ENCODE assay signal across 15 cellular contexts in the genomic region with DNA sequence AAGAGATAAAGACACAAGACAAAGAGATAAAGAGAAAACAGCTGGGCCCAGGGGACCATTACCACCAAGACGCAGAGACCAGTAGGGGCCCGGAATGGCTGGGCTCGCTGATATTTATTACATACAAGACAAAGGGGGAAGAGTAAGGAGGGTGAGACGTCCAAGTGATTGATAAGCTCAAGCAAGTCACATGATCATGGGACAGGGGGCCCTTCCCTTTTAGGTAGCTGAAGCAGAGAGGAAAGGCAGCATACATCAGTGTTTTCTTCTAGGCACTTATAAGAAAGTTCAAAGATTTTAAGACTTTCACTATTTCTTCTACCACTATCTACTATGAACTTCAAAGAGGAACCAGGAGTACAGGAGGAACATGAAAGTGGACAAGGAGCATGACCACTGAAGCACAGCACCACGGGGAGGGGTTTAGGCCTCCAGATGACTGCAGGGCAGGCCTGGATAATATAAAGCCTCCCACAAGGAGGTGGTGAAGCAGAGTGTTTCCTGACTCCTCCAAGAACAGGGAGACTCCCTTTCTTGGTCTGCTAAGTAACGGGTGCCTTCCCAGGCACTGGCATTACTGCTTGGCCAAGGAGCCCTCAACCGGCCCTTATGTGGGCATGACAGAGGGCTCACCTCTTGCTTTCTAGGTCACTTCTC.
DNase-seq lines count a peak whose midpoint lies in the region; ATAC-seq and TF ChIP-seq lines count a peak whose summit lies in the region.
"Had no signal": no experiment of that assay in that cellular context is flagged by ENCODE, and none has a peak within 500 bp of the region (broad histone marks: within the 10 kb centered on the region; RNA-seq: fewer than 3 reads in every experiment).

No MANE protein-coding gene starts in this region.

- H3K9ac ChIP-seq in smooth muscle cell (ENCODE audit: low read depth): no peak overlapping the region

- H2AFZ ChIP-seq in smooth muscle cell (ENCODE audit: low read depth): no peak overlapping the region

- H3K79me2 ChIP-seq in smooth muscle cell (ENCODE audit: low read depth): no peaks in the 10 kb centered on the region

- H3F3A ChIP-seq in smooth muscle cell (ENCODE audit: low read depth): peaks cover 10% of the 10 kb centered on the region

- intact Hi-C loops in adrenal gland (cut with DNase I): no loop called here

- no peak for TF ChIP-seq POLR2A in adrenal gland (IDR thresholded peaks at IDR 0.05)

- H3K27ac ChIP-seq in mesodermal cell (ENCODE audit: low read depth, low read length, severe bottlenecking): peak overlapping the region; percentile 31
- no peak overlapping the region for H3K27ac ChIP-seq in smooth muscle cell (ENCODE audit: low read depth)
- no peak overlapping the region for H3K27ac ChIP-seq in adrenal gland
- H3K27ac ChIP-seq: coronary artery, neutrophil, SJCRH30, VCaP had no signal

- ATAC-seq in HG02678 (IDR thresholded peaks at IDR 0.05; ENCODE audit: unreplicated experiment) (no peak), GM21529 (IDR thresholded peaks at IDR 0.05; ENCODE audit: unreplicated experiment) (no peak)

- 78 to 86% methylated on average over 4 of the region's 7 CpGs for WGBS in mesodermal cell (ENCODE audit: insufficient coverage in 2 of 2), 2 experiments
- 53% methylated on average over 7 of the region's 7 CpGs for WGBS in smooth muscle cell (ENCODE audit: low lambda C conversion rate)
- 54 to 60% (median 57%) methylated on average over 7 of the region's 7 CpGs for WGBS in adrenal gland, 4 donors

- DNase-seq in MV-4-11 (lab: John Stamatoyannopoulos, UW) (peak; percentile 64), amniotic epithelial cell (ENCODE audit: low read depth) (peak; percentile 72), smooth muscle cell (lab: John Stamatoyannopoulos, UW; ENCODE audit: unreplicated experiment) (no peak), adrenal gland (no peak)
- DNase-seq: activated gamma-delta T cell had no signal

- H3K4me3 ChIP-seq in mesodermal cell (ENCODE audit: extremely low read depth, insufficient read depth, low read length, poor library complexity, severe bottlenecking) (no peak overlapping the region), smooth muscle cell (no peak overlapping the region), adrenal gland (no peak overlapping the region)
- H3K4me3 ChIP-seq: mucosa of descending colon, SJCRH30, tibial artery had no signal

- H3K4me1 ChIP-seq in mesodermal cell (ENCODE audit: control insufficient read depth, insufficient read depth, low read length, poor library complexity, severe bottlenecking) (peaks cover 8% of the 10 kb centered on the region), smooth muscle cell (ENCODE audit: low read depth) (peaks cover 12% of the 10 kb centered on the region), adrenal gland (replicated peaks in 1 of 2) (peaks cover 0 to 9% of the 10 kb centered on the region in 2 donors)

- no peaks in the 10 kb centered on the region for H3K27me3 ChIP-seq in smooth muscle cell (ENCODE audit: low read depth)
- H3K27me3 ChIP-seq in adrenal gland: no peaks in the 10 kb centered on the region
- H3K27me3 ChIP-seq: neutrophil, Peyer's patch, SJCRH30, tibial artery had no signal

- H3K9me3 ChIP-seq in mesodermal cell (ENCODE audit: control insufficient read depth, low read length) (no peaks in the 10 kb centered on the region), smooth muscle cell (replicated peaks; ENCODE audit: low read depth) (no peaks in the 10 kb centered on the region), adrenal gland (replicated peaks in 1 of 3) (no peaks in the 10 kb centered on the region)
- H3K9me3 ChIP-seq: mucosa of descending colon, neutrophil, Peyer's patch, SJCRH30, tibial artery had no signal

- TF ChIP-seq CTCF in smooth muscle cell (IDR thresholded peaks at IDR 0.05; ENCODE audit: borderline replicate concordance, insufficient read depth, poor library complexity, severe bottlenecking) (no peak), adrenal gland (IDR thresholded peaks at IDR 0.05) (no peak)

- H3K36me3 ChIP-seq in mesodermal cell (ENCODE audit: control insufficient read depth, insufficient read depth, low read length) (no peaks in the 10 kb centered on the region), smooth muscle cell (ENCODE audit: low read depth) (no peaks in the 10 kb centered on the region), adrenal gland (replicated peaks in 1 of 2) (no peaks in the 10 kb centered on the region)
- H3K36me3 ChIP-seq: neutrophil, Peyer's patch, SJCRH30, tibial artery had no signal

- H3K4me2 ChIP-seq in smooth muscle cell: peak overlapping the region; percentile 9

- no peaks in the 10 kb centered on the region for H4K20me1 ChIP-seq in smooth muscle cell (ENCODE audit: low read depth)

Comparison
In these comparisons a context has a peak if more than half of its experiments do, and no peak if none do; other contexts are left out.
1. DNase-seq: peak in MV-4-11 (single experiment) and amniotic epithelial cell (single experiment); none in smooth muscle cell (single experiment) and adrenal gland (0 of 7).